In genomic region chr3:52240059-52240885, GRCh38 we compare ENCODE assay signal across 8 cellular contexts. TPM values are rescaled to one million over a fixed set of nuclear protein-coding genes. Genes with fewer than 3 reads are reported as not detected.
DNase-seq lines count a peak whose midpoint lies in the region; ATAC-seq, FAIRE-seq and TF ChIP-seq lines count a peak whose summit lies in the region.

No MANE protein-coding gene starts in this region.

- H3K36me3 Mint-ChIP-seq in activated T-cell treated with anti-CD3 and anti-CD28 coated beads, Interleukin-2, amount 50 U/mL, for 4 hours (ENCODE audit: insufficient read depth), result no peaks in the 10 kb centered on the region

- TF ChIP-seq POLR2A in GM12891 (IDR thresholded peaks at IDR 0.05; ENCODE audit: low read depth, low read length), result no peak

- H3K18ac ChIP-seq in neuronal stem cell (ENCODE audit: low read length), result no peak overlapping the region

- H3K79me2 ChIP-seq in ACC112 (ENCODE audit: control insufficient read depth, insufficient read depth, low read length, unreplicated experiment), result peaks cover 39% of the 10 kb centered on the region

- H3K4me3 Mint-ChIP-seq in activated T-cell treated with anti-CD3 and anti-CD28 coated beads, Interleukin-2, amount 50 U/mL, for 4 hours, result peak overlapping the region; percentile 96

- no peak overlapping the region for H2BK12ac ChIP-seq in neuronal stem cell (ENCODE audit: low read length)

- no peak overlapping the region for H3K4ac ChIP-seq in neuronal stem cell (ENCODE audit: low read length)

- H2BK5ac ChIP-seq in neuronal stem cell (ENCODE audit: low read length), result no peak overlapping the region

- H3K9me3 Mint-ChIP-seq in activated T-cell treated with anti-CD3 and anti-CD28 coated beads, Interleukin-2, amount 50 U/mL, for 4 hours, result no peaks in the 10 kb centered on the region

- no peaks in the 10 kb centered on the region for H3K27me3 Mint-ChIP-seq in activated T-cell treated with anti-CD3 and anti-CD28 coated beads, Interleukin-2, amount 50 U/mL, for 4 hours (ENCODE audit: low read depth)

- H3K27ac ChIP-seq in ACC112 (ENCODE audit: low read depth, low read length), result peak overlapping the region; percentile 71
- H3K27ac ChIP-seq in neuronal stem cell (replicated peaks; ENCODE audit: low read length), result no peak overlapping the region

- H3K4me1 ChIP-seq in ACC112 (ENCODE audit: control insufficient read depth, insufficient read depth, low read length, unreplicated experiment) (peaks cover 51% of the 10 kb centered on the region), neuronal stem cell (ENCODE audit: control insufficient read depth in 2 of 2, insufficient read depth in 1 of 2, low read depth in 1 of 2, low read length in 2 of 2) (peaks cover 15 to 19% of the 10 kb centered on the region in 2 donors)

- peak; percentile 20 for TF ChIP-seq CTCF in fibroblast of villous mesenchyme (IDR thresholded peaks at IDR 0.05; ENCODE audit: insufficient read depth, low read depth, low read length)

- H3K14ac ChIP-seq in neuronal stem cell (ENCODE audit: low read length), result no peak overlapping the region

- H3K27me3 ChIP-seq in ACC112 (ENCODE audit: insufficient read depth, low read length) (no peaks in the 10 kb centered on the region), neuronal stem cell (ENCODE audit: control insufficient read depth in 3 of 3, insufficient read depth in 3 of 3, low read depth in 1 of 3, low read length in 3 of 3) (peaks cover 0 to 12% (median 0%) of the 10 kb centered on the region in 3 experiments)

- DNase-seq in GM12891 (ENCODE audit: insufficient read length, low spot score) (no peak), NCI-H82 treated with DMSO at 0.1 percent for 48 hours (lab: John Stamatoyannopoulos, UW; ENCODE audit: unreplicated experiment) (peak; percentile 92), fibroblast of villous mesenchyme (ENCODE audit: low read depth) (peak; percentile 99), neuronal stem cell (ENCODE audit: low spot score) (no peak)
- peak; percentile 58 for DNase-seq in activated T-cell treated with anti-CD3 and anti-CD28 coated beads, Interleukin-2, amount 50 U/mL, for 4 hours

- H3K23ac ChIP-seq in neuronal stem cell (ENCODE audit: low read depth, low read length, poor library complexity), result no peak overlapping the region

- H3K9me3 ChIP-seq in neuronal stem cell (replicated peaks in 1 of 2; ENCODE audit: control insufficient read depth in 2 of 2, insufficient read depth in 1 of 2, low read depth in 1 of 2, low read length in 2 of 2), result peaks cover 4 to 7% of the 10 kb centered on the region in 2 donors

- ATAC-seq in activated T-cell treated with anti-CD3 and anti-CD28 coated beads, Interleukin-2, amount 50 U/mL, for 4 hours, result peak in 1 of 2 donors; percentile 16
- ATAC-seq in GM21619 (IDR thresholded peaks at IDR 0.05; ENCODE audit: unreplicated experiment) (no peak), HG02852 (IDR thresholded peaks at IDR 0.05; ENCODE audit: unreplicated experiment) (no peak)

- H2BK15ac ChIP-seq in neuronal stem cell (ENCODE audit: low read length), result no peak overlapping the region

- H2BK120ac ChIP-seq in neuronal stem cell (ENCODE audit: low read depth, low read length), result no peak overlapping the region

- H3K4me2 ChIP-seq in neuronal stem cell (ENCODE audit: insufficient read depth, low read length, poor library complexity, severe bottlenecking), result no peak overlapping the region

- H4K8ac ChIP-seq in neuronal stem cell (ENCODE audit: low read depth, low read length), result no peak overlapping the region

- no peak overlapping the region for H4K91ac ChIP-seq in neuronal stem cell (ENCODE audit: low read depth, low read length, poor library complexity)

- H2AFZ ChIP-seq in ACC112 (ENCODE audit: low read length, unreplicated experiment) (no peak overlapping the region), neuronal stem cell (ENCODE audit: low read length) (no peak overlapping the region)

- no CpG with 5 or more reads among the region's 1 CpG for WGBS in neuronal stem cell (ENCODE audit: extremely low coverage in 2 of 2, insufficient read length in 2 of 2, insufficient replicate concordance in 1 of 2), 2 donors

- H3K9ac ChIP-seq in neuronal stem cell (ENCODE audit: low read depth, low read length, poor library complexity), result no peak overlapping the region

- peaks cover 85% of the 10 kb centered on the region for H3K4me1 Mint-ChIP-seq in activated T-cell treated with anti-CD3 and anti-CD28 coated beads, Interleukin-2, amount 50 U/mL, for 4 hours (ENCODE audit: low read depth)

- no peak overlapping the region for H2AK5ac ChIP-seq in neuronal stem cell (ENCODE audit: low read depth, low read length)

- FAIRE-seq in GM12891 (lab: Jason Lieb, UNC), result peak; percentile 76

- H3K4me3 ChIP-seq in ACC112 (ENCODE audit: low read depth, low read length), result peak overlapping the region; percentile 82
- H3K4me3 ChIP-seq in fibroblast of villous mesenchyme (ENCODE audit: low read depth, low read length), result peak overlapping the region; percentile 80
- peak overlapping the region; percentile 10 to 97 for H3K4me3 ChIP-seq in neuronal stem cell (ENCODE audit: low read length in 2 of 2)

- H3K79me1 ChIP-seq in neuronal stem cell (ENCODE audit: low read depth, low read length), result no peaks in the 10 kb centered on the region

- no peaks in the 10 kb centered on the region for H3K36me3 ChIP-seq in ACC112 (ENCODE audit: insufficient read depth, low read length)
- H3K36me3 ChIP-seq in neuronal stem cell (replicated peaks in 1 of 2; ENCODE audit: control insufficient read depth in 2 of 2, insufficient read depth in 2 of 2, low read length in 2 of 2), result peaks cover 2 to 4% of the 10 kb centered on the region in 2 donors

TF ChIP-seq in GM12891, 5 proteins besides CTCF, POLR2A, EP300 and RAD21:
- TF ChIP-seq TAF1 (IDR thresholded peaks at IDR 0.05; ENCODE audit: low read depth, low read length), result no peak
- no peak for TF ChIP-seq POLR2AphosphoS5 (IDR thresholded peaks at IDR 0.05; ENCODE audit: low read depth, low read length)
- no peak for TF ChIP-seq PAX5 (IDR thresholded peaks at IDR 0.05; ENCODE audit: insufficient read depth, low read length, severe bottlenecking)
- TF ChIP-seq SPI1 (IDR thresholded peaks at IDR 0.05; ENCODE audit: low read depth, low read length), result no peak
- no peak for TF ChIP-seq POU2F2 (IDR thresholded peaks at IDR 0.05; ENCODE audit: low read depth, low read length)

RNA-seq across cellular contexts. Expression of gene TWF2, which starts 1.3 kb away (rescaled TPM):
- 45.3 TPM for polyA plus RNA-seq in GM12891 (2012; ENCODE audit: low read depth, missing spikeins)
- 10 to 100 TPM; 69.7 to 76.5 (median 72.8) TPM for total RNA-seq in activated T-cell treated with anti-CD3 and anti-CD28 coated beads, Interleukin-2, amount 50 U/mL, for 4 hours
- total RNA-seq in fibroblast of villous mesenchyme, result 75.6 and 130 TPM in 2 replicates
- 21.7 TPM for polyA plus RNA-seq in neuronal stem cell (2013, experiment 1 of 2)
- 20.9 TPM for polyA plus RNA-seq in neuronal stem cell (2013, experiment 2 of 2)

RNA-seq across cellular contexts. Expression of gene PPM1M, which starts 5.3 kb away (rescaled TPM):
- 19.3 TPM for polyA plus RNA-seq in GM12891 (2012; ENCODE audit: low read depth, missing spikeins)
- total RNA-seq in activated T-cell treated with anti-CD3 and anti-CD28 coated beads, Interleukin-2, amount 50 U/mL, for 4 hours, result 10 to 100 TPM; 26.6 to 40.0 (median 39.7) TPM
- 19.0 and 20.3 TPM in 2 replicates for total RNA-seq in fibroblast of villous mesenchyme
- 3.5 TPM for polyA plus RNA-seq in neuronal stem cell (2013, experiment 1 of 2)
- polyA plus RNA-seq in neuronal stem cell (2013, experiment 2 of 2), result 3.7 TPM

RNA-seq across cellular contexts. Expression of gene TLR9, which starts 14.8 kb away (rescaled TPM):
- 1.8 TPM for polyA plus RNA-seq in GM12891 (2012; ENCODE audit: low read depth, missing spikeins)
- total RNA-seq in activated T-cell treated with anti-CD3 and anti-CD28 coated beads, Interleukin-2, amount 50 U/mL, for 4 hours, result under 1 TPM in 1 of 3 donors, not detected in 2; 0.18 TPM
- not detected in 2 replicates for total RNA-seq in fibroblast of villous mesenchyme
- polyA plus RNA-seq in neuronal stem cell (2013, experiment 1 of 2), result 0.04 TPM
- 0.10 TPM for polyA plus RNA-seq in neuronal stem cell (2013, experiment 2 of 2)

RNA-seq across cellular contexts. Expression of gene WDR82, which starts 38.2 kb away (rescaled TPM):
- polyA plus RNA-seq in GM12891 (2012; ENCODE audit: low read depth, missing spikeins), result 26.5 TPM
- 100 to 1,000 TPM; 107 to 119 (median 115) TPM for total RNA-seq in activated T-cell treated with anti-CD3 and anti-CD28 coated beads, Interleukin-2, amount 50 U/mL, for 4 hours
- total RNA-seq in fibroblast of villous mesenchyme, result 51.2 and 68.2 TPM in 2 replicates
- polyA plus RNA-seq in neuronal stem cell (2013, experiment 1 of 2), result 37.2 TPM
- 38.6 TPM for polyA plus RNA-seq in neuronal stem cell (2013, experiment 2 of 2)

RNA-seq across cellular contexts. Expression of gene ALAS1, which starts 42.3 kb away (rescaled TPM):
- polyA plus RNA-seq in GM12891 (2012; ENCODE audit: low read depth, missing spikeins), result 61.9 TPM
- total RNA-seq in activated T-cell treated with anti-CD3 and anti-CD28 coated beads, Interleukin-2, amount 50 U/mL, for 4 hours, result 10 to 100 TPM; 61.8 to 70.9 (median 66.2) TPM
- 42.5 and 52.2 TPM in 2 replicates for total RNA-seq in fibroblast of villous mesenchyme
- polyA plus RNA-seq in neuronal stem cell (2013, experiment 1 of 2), result 37.3 TPM
- polyA plus RNA-seq in neuronal stem cell (2013, experiment 2 of 2), result 36.5 TPM

Comparison
In these comparisons a context has a peak if more than half of its experiments do, and no peak if none do; other contexts are left out.
1. DNase-seq: peak in NCI-H82 treated with DMSO at 0.1 percent for 48 hours (single experiment), activated T-cell treated with anti-CD3 and anti-CD28 coated beads, Interleukin-2, amount 50 U/mL, for 4 hours (single experiment) and fibroblast of villous mesenchyme (single experiment); none in GM12891 (single experiment) and neuronal stem cell (single experiment).
2. Peak in every context shown above with its lines, with median percentiles within 50 percentile points of each other: H3K4me3 ChIP-seq.